Comparison of ENCODE assay signal across 16 cellular contexts in the genomic region with DNA sequence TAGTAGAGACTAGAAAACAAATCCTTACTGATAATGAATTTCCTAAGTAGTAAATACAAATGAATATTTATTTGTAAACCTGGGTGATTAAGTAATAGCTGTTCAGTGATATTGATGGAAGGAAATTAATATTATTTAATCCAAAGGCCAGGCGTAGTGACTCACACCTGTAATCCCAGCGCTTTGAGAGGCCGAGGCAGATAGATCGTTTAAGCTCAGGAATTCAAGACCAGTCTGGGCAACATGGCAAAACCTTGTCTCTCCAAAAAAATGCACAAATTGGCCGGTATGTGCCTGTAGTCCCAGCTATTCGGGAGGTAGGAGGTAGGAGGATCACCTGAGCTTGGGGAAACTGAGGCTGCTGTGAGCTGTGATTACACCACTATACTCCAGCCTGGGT.
"Had no signal": no experiment of that assay in that cellular context is flagged by ENCODE, and none has a peak within 500 bp of the region (broad histone marks: within the 10 kb centered on the region; RNA-seq: fewer than 3 reads in every experiment).

No MANE protein-coding gene starts in this region.

- H3K27ac Mint-ChIP-seq: activated CD4-positive, alpha-beta memory T cell treated with anti-CD3 and anti-CD28 coated beads, Interleukin-2, amount 10 ng/mL, durations not matched to agents 7 days and 5 days; activated T-helper 17 cell treated with anti-CD3 and anti-CD28 coated beads, Interleukin-2, amount 50 U/mL, for 72 hours; memory B cell had no signal

- H3K9me3 Mint-ChIP-seq: activated B cell treated with CpG ODN at 0.5 μM for 24 hours; activated CD4-positive, alpha-beta memory T cell treated with anti-CD3 and anti-CD28 coated beads, Interleukin-2, amount 10 ng/mL, durations not matched to agents 7 days and 5 days; activated naive CD8-positive, alpha-beta T cell treated with anti-CD3 and anti-CD28 coated beads for 36 hours; activated T-helper 17 cell treated with anti-CD3 and anti-CD28 coated beads, Interleukin-2, amount 50 U/mL, for 72 hours; effector memory CD8-positive, alpha-beta T cell; memory B cell had no signal

- DNase-seq: activated B cell treated with CpG ODN at 0.5 μM for 24 hours; activated CD4-positive, alpha-beta memory T cell treated with anti-CD3 and anti-CD28 coated beads, Interleukin-2, amount 10 ng/mL, durations not matched to agents 7 days and 5 days; activated CD4-positive, alpha-beta T cell treated with anti-CD3 and anti-CD28 coated beads for 48 hours; activated naive CD4-positive, alpha-beta T cell; activated naive CD8-positive, alpha-beta T cell treated with anti-CD3 and anti-CD28 coated beads for 36 hours; activated T-cell treated with anti-CD3 and anti-CD28 coated beads, Interleukin-2, amount 50 U/mL, for 1 hour; amniotic stem cell; effector memory CD8-positive, alpha-beta T cell; hippocampal formation; occipital lobe; posterior cingulate gyrus; retina; testis had no signal

- H3K9me3 ChIP-seq: testis had no signal

- H3K4me1 ChIP-seq: testis had no signal

- H3K27ac ChIP-seq: cardiac muscle cell, testis had no signal

- H3K4me3 ChIP-seq: cardiac muscle cell, testis had no signal

- H3K27me3 ChIP-seq: cardiac muscle cell, testis had no signal

- H3K4me3 Mint-ChIP-seq: activated B cell treated with CpG ODN at 0.5 μM for 24 hours; activated CD4-positive, alpha-beta memory T cell treated with anti-CD3 and anti-CD28 coated beads, Interleukin-2, amount 10 ng/mL, durations not matched to agents 7 days and 5 days; activated naive CD8-positive, alpha-beta T cell treated with anti-CD3 and anti-CD28 coated beads for 36 hours; activated T-helper 17 cell treated with anti-CD3 and anti-CD28 coated beads, Interleukin-2, amount 50 U/mL, for 72 hours; effector memory CD8-positive, alpha-beta T cell; memory B cell had no signal

- H3K27me3 Mint-ChIP-seq: activated B cell treated with CpG ODN at 0.5 μM for 24 hours; activated CD4-positive, alpha-beta memory T cell treated with anti-CD3 and anti-CD28 coated beads, Interleukin-2, amount 10 ng/mL, durations not matched to agents 7 days and 5 days; activated naive CD8-positive, alpha-beta T cell treated with anti-CD3 and anti-CD28 coated beads for 36 hours; activated T-helper 17 cell treated with anti-CD3 and anti-CD28 coated beads, Interleukin-2, amount 50 U/mL, for 72 hours; memory B cell had no signal

- H3K4me1 Mint-ChIP-seq: activated T-helper 17 cell treated with anti-CD3 and anti-CD28 coated beads, Interleukin-2, amount 50 U/mL, for 72 hours had no signal

- H3K36me3 ChIP-seq: cardiac muscle cell had no signal

- ATAC-seq: activated T-helper 17 cell treated with anti-CD3 and anti-CD28 coated beads, Interleukin-2, amount 50 U/mL, for 72 hours; effector memory CD8-positive, alpha-beta T cell had no signal
